20 cellular contexts compared by ENCODE assay signal in genomic region chr3:15638891-15639262, GRCh38. TPM values are rescaled to one million over a fixed set of nuclear protein-coding genes. Genes with fewer than 3 reads are reported as not detected.
DNase-seq lines count a peak whose midpoint lies in the region; ATAC-seq and TF ChIP-seq lines count a peak whose summit lies in the region.
"Had no signal": no experiment of that assay in that cellular context is flagged by ENCODE, and none has a peak within 500 bp of the region (broad histone marks: within the 10 kb centered on the region; RNA-seq: fewer than 3 reads in every experiment).

No MANE protein-coding gene starts in this region.

- in situ Hi-C loops in brain microvascular endothelial cell (cut with HindIII; ENCODE audit: low pct_ligation_motif_present, low sequenced_read_pairs) = loop anchor here (25.0 kb wide), 1 partner anchor 148 kb away; the partner anchor contains the start of gene ANKRD28

- DNase-seq in HT1080 (ENCODE audit: low read depth) (peak; percentile 60), brain microvascular endothelial cell (no peak), BE2C (no peak)
- DNase-seq in stimulated activated effector memory CD8-positive, alpha-beta T cell treated with anti-CD3 and anti-CD28 coated beads, Interleukin-12 subunit alpha, Interleukin-12 subunit beta, amount 100 ng/mL, for 72 hours (ENCODE audit: low spot score in 2 of 2) = no peak
- DNase-seq in effector CD4-positive, alpha-beta T cell = no peak
- no peak for DNase-seq in activated T-helper 2 cell treated with anti-CD3 and anti-CD28 coated beads, Interferon-gamma antibody, Interleukin-2, Interleukin-4, amounts not matched to agents 10 μg/mL and 5 μg/mL and 100 μg/mL, durations not matched to agents 14 hours and 24 hours and 36 hours (ENCODE audit: low spot score)
- DNase-seq: activated naive CD8-positive, alpha-beta T cell treated with anti-CD3 and anti-CD28 coated beads, Interleukin-2, amount 10 ng/mL, durations not matched to agents 7 days and 5 days; activated T-cell treated with anti-CD3 and anti-CD28 coated beads, Interleukin-2, amount 50 U/mL, for 1 hour; Calu3; effector CD8-positive, alpha-beta T cell; hippocampal formation; KG1; kidney; mesendoderm; NCI-H1436; testis had no signal

- H3K27me3 ChIP-seq in brain microvascular endothelial cell (replicated peaks) (no peaks in the 10 kb centered on the region), BE2C (no peaks in the 10 kb centered on the region)
- H3K27me3 ChIP-seq: cardiac muscle cell, testis had no signal

- peaks cover 16% of the 10 kb centered on the region for H3K36me3 Mint-ChIP-seq in stimulated activated effector memory CD8-positive, alpha-beta T cell treated with anti-CD3 and anti-CD28 coated beads, Interleukin-12 subunit alpha, Interleukin-12 subunit beta, amount 100 ng/mL, for 72 hours
- peaks cover 10% of the 10 kb centered on the region for H3K36me3 Mint-ChIP-seq in activated T-helper 2 cell treated with anti-CD3 and anti-CD28 coated beads, Interferon-gamma antibody, Interleukin-2, Interleukin-4, amounts not matched to agents 10 μg/mL and 5 μg/mL and 100 μg/mL, durations not matched to agents 14 hours and 24 hours and 36 hours (ENCODE audit: low read depth)

- no peaks in the 10 kb centered on the region for H3K27me3 Mint-ChIP-seq in activated T-helper 2 cell treated with anti-CD3 and anti-CD28 coated beads, Interferon-gamma antibody, Interleukin-2, Interleukin-4, amounts not matched to agents 10 μg/mL and 5 μg/mL and 100 μg/mL, durations not matched to agents 14 hours and 24 hours and 36 hours (ENCODE audit: low read depth)
- H3K27me3 Mint-ChIP-seq: activated naive CD8-positive, alpha-beta T cell treated with anti-CD3 and anti-CD28 coated beads, Interleukin-2, amount 10 ng/mL, durations not matched to agents 7 days and 5 days had no signal

- intact Hi-C loops in activated T-helper 2 cell treated with anti-CD3 and anti-CD28 coated beads, Interferon-gamma antibody, Interleukin-2, Interleukin-4, amounts not matched to agents 10 μg/mL and 5 μg/mL and 100 μg/mL, durations not matched to agents 14 hours and 24 hours and 36 hours (cut with micrococcal nuclease) = no loop called here

- no peaks in the 10 kb centered on the region for H3K9me3 ChIP-seq in BE2C
- H3K9me3 ChIP-seq: testis had no signal

- no peak overlapping the region for H3K27ac Mint-ChIP-seq in stimulated activated effector memory CD8-positive, alpha-beta T cell treated with anti-CD3 and anti-CD28 coated beads, Interleukin-12 subunit alpha, Interleukin-12 subunit beta, amount 100 ng/mL, for 72 hours
- no peak overlapping the region for H3K27ac Mint-ChIP-seq in activated T-helper 2 cell treated with anti-CD3 and anti-CD28 coated beads, Interferon-gamma antibody, Interleukin-2, Interleukin-4, amounts not matched to agents 10 μg/mL and 5 μg/mL and 100 μg/mL, durations not matched to agents 14 hours and 24 hours and 36 hours
- H3K27ac Mint-ChIP-seq: activated naive CD8-positive, alpha-beta T cell treated with anti-CD3 and anti-CD28 coated beads, Interleukin-2, amount 10 ng/mL, durations not matched to agents 7 days and 5 days had no signal

- ATAC-seq in GM18511 (IDR thresholded peaks at IDR 0.05; ENCODE audit: unreplicated experiment) (peak; percentile 34), HG03025 (IDR thresholded peaks at IDR 0.05; ENCODE audit: low FRiP score, unreplicated experiment) (no peak)
- ATAC-seq in stimulated activated effector memory CD8-positive, alpha-beta T cell treated with anti-CD3 and anti-CD28 coated beads, Interleukin-12 subunit alpha, Interleukin-12 subunit beta, amount 100 ng/mL, for 72 hours = peak; percentile 50

- H3K4me3 ChIP-seq in brain microvascular endothelial cell (ENCODE audit: low read depth, low read length) = no peak overlapping the region
- H3K4me3 ChIP-seq in BE2C (ENCODE audit: low read depth, low read length) = no peak overlapping the region
- H3K4me3 ChIP-seq: cardiac muscle cell, testis had no signal

- peaks cover 50% of the 10 kb centered on the region for H3K4me1 Mint-ChIP-seq in stimulated activated effector memory CD8-positive, alpha-beta T cell treated with anti-CD3 and anti-CD28 coated beads, Interleukin-12 subunit alpha, Interleukin-12 subunit beta, amount 100 ng/mL, for 72 hours
- H3K4me1 Mint-ChIP-seq in activated T-helper 2 cell treated with anti-CD3 and anti-CD28 coated beads, Interferon-gamma antibody, Interleukin-2, Interleukin-4, amounts not matched to agents 10 μg/mL and 5 μg/mL and 100 μg/mL, durations not matched to agents 14 hours and 24 hours and 36 hours (ENCODE audit: low read depth) = peaks cover 46% of the 10 kb centered on the region

- peak overlapping the region; percentile 99 for H3K27ac ChIP-seq in brain microvascular endothelial cell
- H3K27ac ChIP-seq: cardiac muscle cell, testis had no signal

- peak overlapping the region; percentile 80 for H3K4me3 Mint-ChIP-seq in stimulated activated effector memory CD8-positive, alpha-beta T cell treated with anti-CD3 and anti-CD28 coated beads, Interleukin-12 subunit alpha, Interleukin-12 subunit beta, amount 100 ng/mL, for 72 hours
- H3K4me3 Mint-ChIP-seq in activated T-helper 2 cell treated with anti-CD3 and anti-CD28 coated beads, Interferon-gamma antibody, Interleukin-2, Interleukin-4, amounts not matched to agents 10 μg/mL and 5 μg/mL and 100 μg/mL, durations not matched to agents 14 hours and 24 hours and 36 hours (ENCODE audit: low read depth) = no peak overlapping the region
- H3K4me3 Mint-ChIP-seq: activated naive CD8-positive, alpha-beta T cell treated with anti-CD3 and anti-CD28 coated beads, Interleukin-2, amount 10 ng/mL, durations not matched to agents 7 days and 5 days; neural crest cell had no signal

- TF ChIP-seq CTCF in brain microvascular endothelial cell (IDR thresholded peaks at IDR 0.05; ENCODE audit: low read depth, low read length, missing control alignments) (no peak), BE2C (IDR thresholded peaks at IDR 0.05; ENCODE audit: low read depth, low read length) (no peak)

- no peaks in the 10 kb centered on the region for H3K4me1 ChIP-seq in BE2C

- H3K36me3 ChIP-seq in brain microvascular endothelial cell (replicated peaks) (no peaks in the 10 kb centered on the region), BE2C (no peaks in the 10 kb centered on the region)
- H3K36me3 ChIP-seq: cardiac muscle cell had no signal

- no peaks in the 10 kb centered on the region for H3K9me3 Mint-ChIP-seq in stimulated activated effector memory CD8-positive, alpha-beta T cell treated with anti-CD3 and anti-CD28 coated beads, Interleukin-12 subunit alpha, Interleukin-12 subunit beta, amount 100 ng/mL, for 72 hours
- no peaks in the 10 kb centered on the region for H3K9me3 Mint-ChIP-seq in activated T-helper 2 cell treated with anti-CD3 and anti-CD28 coated beads, Interferon-gamma antibody, Interleukin-2, Interleukin-4, amounts not matched to agents 10 μg/mL and 5 μg/mL and 100 μg/mL, durations not matched to agents 14 hours and 24 hours and 36 hours
- H3K9me3 Mint-ChIP-seq: activated naive CD8-positive, alpha-beta T cell treated with anti-CD3 and anti-CD28 coated beads, Interleukin-2, amount 10 ng/mL, durations not matched to agents 7 days and 5 days; neural crest cell had no signal

RNA-seq across cellular contexts. Expression of gene BTD, which starts 37.3 kb away (rescaled TPM):
- total RNA-seq in HT1080 (2014; rRNA removed; shearing (Covaris generic)) = 10.5 and 12.1 TPM in 2 replicates
- 11.4 and 12.9 TPM in 2 replicates for polyA plus RNA-seq in HT1080 (2015; cell fraction: cytosol; rRNA removed)
- 30.4 and 33.7 TPM in 2 replicates for polyA plus RNA-seq in HT1080 (2015; cell fraction: nucleus; rRNA removed)
- polyA plus RNA-seq in BE2C (2012; ENCODE audit: insufficient read depth, insufficient read length, low read depth) = 2.3 TPM
- 3.9 and 4.8 TPM in 2 replicates for total RNA-seq in activated T-helper 2 cell treated with anti-CD3 and anti-CD28 coated beads, Interferon-gamma antibody, Interleukin-2, Interleukin-4, amounts not matched to agents 10 μg/mL and 5 μg/mL and 100 μg/mL, durations not matched to agents 14 hours and 24 hours and 36 hours

RNA-seq across cellular contexts. Expression of gene HACL1, which starts 37.5 kb away (rescaled TPM):
- 22.2 and 28.0 TPM in 2 replicates for total RNA-seq in HT1080 (2014; rRNA removed; shearing (Covaris generic))
- polyA plus RNA-seq in HT1080 (2015; cell fraction: cytosol; rRNA removed) = 25.8 and 30.4 TPM in 2 replicates
- 38.6 and 41.2 TPM in 2 replicates for polyA plus RNA-seq in HT1080 (2015; cell fraction: nucleus; rRNA removed)
- polyA plus RNA-seq in BE2C (2012; ENCODE audit: insufficient read depth, insufficient read length, low read depth) = 9.7 TPM
- total RNA-seq in activated T-helper 2 cell treated with anti-CD3 and anti-CD28 coated beads, Interferon-gamma antibody, Interleukin-2, Interleukin-4, amounts not matched to agents 10 μg/mL and 5 μg/mL and 100 μg/mL, durations not matched to agents 14 hours and 24 hours and 36 hours = 22.8 TPM in 2 replicates
